ENCODE assay signal across 8 cellular contexts in genomic region chr17:44070455-44071197, GRCh38. TPM values are rescaled to one million over a fixed set of nuclear protein-coding genes. Genes with fewer than 3 reads are reported as not detected.
DNase-seq lines count a peak whose midpoint lies in the region; TF ChIP-seq lines count a peak whose summit lies in the region.

Gene G6PC3, plus strand, starts transcription at chr17:44070735. Its CDS starts 231 bp downstream, at chr17:44070966.

- peaks cover 26% of the 10 kb centered on the region for H3K4me1 Mint-ChIP-seq in activated naive CD8-positive, alpha-beta T cell treated with anti-CD3 and anti-CD28 coated beads for 36 hours
- H3K4me1 Mint-ChIP-seq in glutamatergic neuron (ENCODE audit: low read depth, unreplicated experiment), result peaks cover 14% of the 10 kb centered on the region
- peaks cover 38% of the 10 kb centered on the region for H3K4me1 Mint-ChIP-seq in osteocyte (ENCODE audit: unreplicated experiment)

- H3K27me3 ChIP-seq in thymus (ENCODE audit: control insufficient read depth, insufficient read depth), result no peaks in the 10 kb centered on the region

- H3K27ac ChIP-seq in thymus (ENCODE audit: low read depth), result peak within 1 kb of the TSS; percentile 81

- H3K27me3 Mint-ChIP-seq in activated naive CD8-positive, alpha-beta T cell treated with anti-CD3 and anti-CD28 coated beads for 36 hours, result no peaks in the 10 kb centered on the region
- H3K27me3 Mint-ChIP-seq in glutamatergic neuron (ENCODE audit: unreplicated experiment), result peaks cover 8% of the 10 kb centered on the region
- H3K27me3 Mint-ChIP-seq in osteocyte (ENCODE audit: unreplicated experiment), result no peaks in the 10 kb centered on the region

- no peak for TF ChIP-seq CTCF in HFF-Myc (IDR thresholded peaks at IDR 0.05; ENCODE audit: low read depth, low read length, missing control alignments)
- no peak for TF ChIP-seq CTCF in glutamatergic neuron (IDR thresholded peaks at IDR 0.05; ENCODE audit: partially characterized antibody, unreplicated experiment)
- no peak for TF ChIP-seq CTCF in osteocyte (IDR thresholded peaks at IDR 0.05)

- H3K4me1 ChIP-seq in thymus (ENCODE audit: control insufficient read depth, insufficient read depth, low read length), result peaks cover 10% of the 10 kb centered on the region

- under 1% methylated on average over 53 of the region's 53 CpGs for WGBS in thymus

- H3K36me3 ChIP-seq in thymus (ENCODE audit: control insufficient read depth, insufficient read depth), result peaks cover 15% of the 10 kb centered on the region

- no peaks in the 10 kb centered on the region for H3K9me3 ChIP-seq in thymus (ENCODE audit: control insufficient read depth)

- H3K4me3 Mint-ChIP-seq in activated naive CD8-positive, alpha-beta T cell treated with anti-CD3 and anti-CD28 coated beads for 36 hours, result peak within 1 kb of the TSS; percentile 93
- H3K4me3 Mint-ChIP-seq in glutamatergic neuron (ENCODE audit: unreplicated experiment) (peak within 1 kb of the TSS; percentile 92), osteocyte (ENCODE audit: unreplicated experiment) (peak within 1 kb of the TSS; percentile 96)

- peak; percentile 94 for DNase-seq in GM04504 (ENCODE audit: low read depth)
- peak; percentile 95 for DNase-seq in HFF-Myc (ENCODE audit: extremely low read depth, low read depth)
- peak; percentile 88 for DNase-seq in NCI-H1048 (lab: John Stamatoyannopoulos, UW)
- DNase-seq in SKM-1 (lab: John Stamatoyannopoulos, UW; ENCODE audit: unreplicated experiment), result peak; percentile 91
- peak; percentile 91 for DNase-seq in activated naive CD8-positive, alpha-beta T cell treated with anti-CD3 and anti-CD28 coated beads for 36 hours
- peak; percentile 98 for DNase-seq in glutamatergic neuron
- peak; percentile 98 for DNase-seq in osteocyte (ENCODE audit: extremely low spot score, unreplicated experiment)

- H3K9me3 Mint-ChIP-seq in activated naive CD8-positive, alpha-beta T cell treated with anti-CD3 and anti-CD28 coated beads for 36 hours, result no peaks in the 10 kb centered on the region
- peaks cover 20% of the 10 kb centered on the region for H3K9me3 Mint-ChIP-seq in glutamatergic neuron (ENCODE audit: unreplicated experiment)
- no peaks in the 10 kb centered on the region for H3K9me3 Mint-ChIP-seq in osteocyte (ENCODE audit: unreplicated experiment)

- peaks cover 6% of the 10 kb centered on the region for H3K36me3 Mint-ChIP-seq in activated naive CD8-positive, alpha-beta T cell treated with anti-CD3 and anti-CD28 coated beads for 36 hours
- H3K36me3 Mint-ChIP-seq in glutamatergic neuron (ENCODE audit: unreplicated experiment), result no peaks in the 10 kb centered on the region
- peaks cover 4% of the 10 kb centered on the region for H3K36me3 Mint-ChIP-seq in osteocyte (ENCODE audit: unreplicated experiment)

- peak within 1 kb of the TSS; percentile 97 for H3K27ac Mint-ChIP-seq in activated naive CD8-positive, alpha-beta T cell treated with anti-CD3 and anti-CD28 coated beads for 36 hours
- H3K27ac Mint-ChIP-seq in glutamatergic neuron (ENCODE audit: unreplicated experiment) (peak within 1 kb of the TSS; percentile 93), osteocyte (ENCODE audit: unreplicated experiment) (peak within 1 kb of the TSS; percentile 97)

- H3K4me3 ChIP-seq in HFF-Myc (replicated peaks; ENCODE audit: low read depth, low read length) (peak within 1 kb of the TSS; percentile 54), thymus (ENCODE audit: low read length) (peak within 1 kb of the TSS; percentile 78)

RNA-seq across cellular contexts. Expression of gene G6PC3, which starts in this region (rescaled TPM):
- total RNA-seq in activated naive CD8-positive, alpha-beta T cell treated with anti-CD3 and anti-CD28 coated beads for 36 hours, result 10 to 100 TPM; 30.8 to 31.1 TPM
- total RNA-seq in glutamatergic neuron (ENCODE audit: unreplicated experiment) (51.2 TPM), osteocyte (60.3 TPM in 2 replicates)
- polyA plus RNA-seq in thymus, result 30.2 TPM

Comparison
In these comparisons a context has a peak if more than half of its experiments do, and no peak if none do; other contexts are left out.
1. Peak in every context shown above with its lines: DNase-seq, H3K4me3 ChIP-seq and H3K27ac ChIP-seq.